17 cellular contexts compared by ENCODE assay signal in the genomic region with DNA sequence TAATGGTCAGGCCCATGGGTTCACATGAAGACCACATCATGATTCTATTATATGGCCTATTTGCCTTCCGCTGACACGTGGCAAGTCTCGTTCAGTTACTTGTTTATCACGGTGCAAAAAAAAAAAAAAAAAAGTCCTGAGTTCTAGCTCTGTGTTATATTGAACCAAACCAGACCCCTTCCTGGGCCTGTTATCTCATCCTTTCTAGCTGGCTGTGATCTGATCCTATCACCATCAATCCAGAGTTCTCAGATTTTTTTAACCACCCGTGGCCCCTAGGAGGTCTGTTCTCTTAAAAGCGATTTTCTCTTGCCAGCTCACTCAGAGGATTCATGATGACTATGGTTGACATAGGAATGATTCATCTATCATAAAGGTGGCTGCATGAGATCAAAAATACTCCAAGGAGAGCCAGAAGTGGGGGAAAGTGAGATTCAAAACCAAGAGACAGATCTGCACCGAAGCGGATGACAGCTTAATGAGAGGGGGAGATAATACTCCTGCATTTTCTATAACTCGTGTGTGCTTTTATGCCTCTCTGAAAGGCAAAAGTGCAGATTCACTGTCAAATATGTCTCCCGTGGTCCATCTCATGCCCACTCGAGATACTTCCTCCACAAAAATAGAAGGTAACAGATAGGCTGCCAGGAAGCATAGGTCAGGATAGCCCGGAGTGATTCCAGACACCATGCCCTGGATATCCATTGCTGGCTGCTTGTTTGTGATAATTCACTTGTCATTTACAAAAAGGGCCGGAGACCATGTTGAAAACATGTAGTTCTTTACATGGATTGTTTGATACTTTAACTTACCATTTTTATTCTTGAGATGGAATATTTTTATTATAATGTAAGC.
A peak's percentile ranks its signal among the peaks of the same experiment; 100 is the strongest.
DNase-seq lines count a peak whose midpoint lies in the region; ATAC-seq and TF ChIP-seq lines count a peak whose summit lies in the region.
"Had no signal": no experiment of that assay in that cellular context is flagged by ENCODE, and none has a peak within 500 bp of the region (broad histone marks: within the 10 kb centered on the region; RNA-seq: fewer than 3 reads in every experiment).

No MANE protein-coding gene starts in this region.

- H3K9me3 ChIP-seq in cardiac muscle cell (ENCODE audit: low read depth) (no peaks in the 10 kb centered on the region), OCI-LY7 (ENCODE audit: low read length) (no peaks in the 10 kb centered on the region)

- no peak overlapping the region for H4K5ac ChIP-seq in mesendoderm (ENCODE audit: low read length)

- H3K36me3 ChIP-seq in cardiac muscle cell (no peaks in the 10 kb centered on the region), mesendoderm (ENCODE audit: control insufficient read depth, insufficient read depth, low read length) (no peaks in the 10 kb centered on the region), OCI-LY7 (ENCODE audit: insufficient read depth, low read length) (no peaks in the 10 kb centered on the region)

- no peaks in the 10 kb centered on the region for H4K20me1 ChIP-seq in OCI-LY7 (ENCODE audit: insufficient read depth, low read length)

- peaks cover 23% of the 10 kb centered on the region for H3K4me1 ChIP-seq in cardiac muscle cell (ENCODE audit: low read depth)
- peaks cover 2% of the 10 kb centered on the region for H3K4me1 ChIP-seq in mesendoderm (ENCODE audit: control insufficient read depth, low read depth, low read length)
- H3K4me1 ChIP-seq in OCI-LY7 (ENCODE audit: insufficient read depth, low read length, poor library complexity, severe bottlenecking), result no peaks in the 10 kb centered on the region

- no peaks in the 10 kb centered on the region for H3K79me2 ChIP-seq in mesendoderm (ENCODE audit: control insufficient read depth, insufficient read depth, low read length)
- H3K79me2 ChIP-seq in OCI-LY7 (ENCODE audit: insufficient read depth, low read depth, low read length), result no peaks in the 10 kb centered on the region

- no peak overlapping the region for H2AFZ ChIP-seq in OCI-LY7 (ENCODE audit: low read length)

- H3K18ac ChIP-seq in mesendoderm (ENCODE audit: low read length), result no peak overlapping the region

- H2BK120ac ChIP-seq in mesendoderm (ENCODE audit: low read depth, low read length), result no peak overlapping the region

- H4K8ac ChIP-seq in mesendoderm (ENCODE audit: low read depth, low read length), result no peak overlapping the region

- intact Hi-C loops in left cardiac atrium (cut with DNase I), result no loop called here
- intact Hi-C loops in OCI-LY7 (cut with micrococcal nuclease; ENCODE audit: unreplicated experiment), result no loop called here

- H2BK15ac ChIP-seq in mesendoderm (replicated peaks; ENCODE audit: low read depth), result no peak overlapping the region

- BruUV-seq in OCI-LY7 (replicated peaks; lab: Mats Ljungman, UMichigan), result no TSS peak

- CTCF ChIA-PET in OCI-LY7 (lab: Charles Lee; ENCODE audit: unreplicated experiment), result no interaction called here

- no peak overlapping the region for H3K9ac ChIP-seq in mesendoderm (ENCODE audit: low read length)

- no peak overlapping the region for H2AK5ac ChIP-seq in mesendoderm (ENCODE audit: low read length)

- WGBS in mesendoderm (ENCODE audit: extremely low coverage, insufficient coverage, low lambda C conversion rate), result no CpG with 5 or more reads among the region's 13 CpGs

- H3K4me3 ChIP-seq in cardiac muscle cell (no peak overlapping the region), mesendoderm (ENCODE audit: low read length) (no peak overlapping the region), OCI-LY7 (ENCODE audit: low read depth, low read length, poor library complexity, severe bottlenecking) (no peak overlapping the region)

- no peaks in the 10 kb centered on the region for H3K9me2 ChIP-seq in OCI-LY7 (ENCODE audit: insufficient read depth, low read length)

- H3K4ac ChIP-seq in mesendoderm (ENCODE audit: low read depth, low read length), result peak overlapping the region; percentile 62

- H3K23ac ChIP-seq in mesendoderm (ENCODE audit: low read length), result no peak overlapping the region

- DNase-seq in cardiac muscle cell (ENCODE audit: low read depth in 1 of 2, low spot score in 1 of 2) (peak in 1 of 2 donors; percentile 18), left cardiac atrium (no peak), RKO (ENCODE audit: low spot score) (peak; percentile 39), mesendoderm (peak; percentile 47), dedifferentiated amniotic fluid mesenchymal stem cell (ENCODE audit: extremely low spot score) (no peak), hippocampal formation (lab: John Stamatoyannopoulos, UW) (no peak), OCI-LY7 (ENCODE audit: low spot score) (no peak)
- DNase-seq: ACHN; C1 segment of cervical spinal cord; Calu3; CD4-positive, alpha-beta T cell; DMS 273 treated with DMSO at 0.1 percent for 48 hours; DMS79; EL; GDM1; GOT3; H9 had no signal

- H2BK5ac ChIP-seq in mesendoderm (ENCODE audit: low read length), result no peak overlapping the region

- POLR2A ChIA-PET in OCI-LY7 (lab: Charles Lee), result no interaction called here

- H3K4me2 ChIP-seq in mesendoderm (ENCODE audit: low read length), result no peak overlapping the region
- H3K4me2 ChIP-seq in OCI-LY7 (ENCODE audit: low read length), result no peak overlapping the region

- ATAC-seq in left cardiac atrium, result no peak

- TF ChIP-seq CTCF in cardiac muscle cell (IDR thresholded peaks at IDR 0.05; ENCODE audit: low read depth, low read length), result no peak
- no peak for TF ChIP-seq CTCF in OCI-LY7 (conservative IDR thresholded peaks at IDR 0.05; ENCODE audit: low read length)

- H3K27me3 ChIP-seq in cardiac muscle cell (no peaks in the 10 kb centered on the region), mesendoderm (ENCODE audit: insufficient read depth, low read length, poor library complexity) (no peaks in the 10 kb centered on the region)

- H3K79me1 ChIP-seq in mesendoderm (ENCODE audit: low read length), result no peaks in the 10 kb centered on the region

- H3K56ac ChIP-seq in mesendoderm (ENCODE audit: low read length), result no peak overlapping the region

- H3K27ac ChIP-seq in cardiac muscle cell (peak overlapping the region; percentile 46), mesendoderm (ENCODE audit: low read depth, low read length) (no peak overlapping the region), OCI-LY7 (ENCODE audit: low read depth, low read length, poor library complexity, severe bottlenecking) (no peak overlapping the region)

Comparison
In these comparisons a context has a peak if more than half of its experiments do, and no peak if none do; other contexts are left out.
1. DNase-seq: peak in RKO (single experiment) and mesendoderm (single experiment); none in left cardiac atrium (single experiment), dedifferentiated amniotic fluid mesenchymal stem cell (single experiment), hippocampal formation (0 of 2) and OCI-LY7 (single experiment).